Comparison of ENCODE assay signal across 17 cellular contexts in genomic region chr14:43147480-43147879, GRCh38.
DNase-seq lines count a peak whose midpoint lies in the region; ATAC-seq, FAIRE-seq and TF ChIP-seq lines count a peak whose summit lies in the region.
"Had no signal": no experiment of that assay in that cellular context is flagged by ENCODE, and none has a peak within 500 bp of the region (broad histone marks: within the 10 kb centered on the region; RNA-seq: fewer than 3 reads in every experiment).

No MANE protein-coding gene starts in this region.

- no peak for DNase-seq in HepG2 (ENCODE audit: low spot score)
- DNase-seq in right lobe of liver, result no peak
- peak; percentile 35 for DNase-seq in left kidney (ENCODE audit: low read depth, low spot score)
- no peak for DNase-seq in activated naive CD4-positive, alpha-beta T cell treated with anti-CD3 and anti-CD28 coated beads, Interleukin-2, amount 50 U/mL, for 16 hours
- no peak for DNase-seq in retina
- DNase-seq in T-helper 2 cell, result no peak
- DNase-seq in NCI-H524 (lab: John Stamatoyannopoulos, UW), result no peak
- DNase-seq: HCEC 1CT, MV-4-11, NCI-H1694 treated with DMSO at 0.1 percent for 48 hours, NCI-H748 treated with DMSO at 0.1 percent for 48 hours, SHP77 had no signal

- H3K9me2 ChIP-seq in SU-DHL-6 (replicated peaks; ENCODE audit: insufficient read depth, low read length), result no peaks in the 10 kb centered on the region

- TF ChIP-seq CTCF in HepG2 (CRISPR knock-in tag; IDR thresholded peaks at IDR 0.05) (no peak), right lobe of liver (IDR thresholded peaks at IDR 0.05) (no peak), SU-DHL-6 (IDR thresholded peaks at IDR 0.05; ENCODE audit: insufficient read depth, low read length, poor library complexity, severe bottlenecking) (no peak)

- TF ChIP-seq POLR2A in HepG2 (IDR thresholded peaks at IDR 0.05; ENCODE audit: insufficient read depth in 1 of 2, low read depth in 2 of 2, low read length in 2 of 2), result no peak
- TF ChIP-seq POLR2A in right lobe of liver (IDR thresholded peaks at IDR 0.05), result no peak

- CTCF ChIA-PET in HepG2 (lab: Yijun Ruan, JAX; ENCODE audit: low intra/inter-chr PET ratio, low total read pairs), result no interaction called here

- H2AFZ ChIP-seq in HepG2 (ENCODE audit: low read length) (no peak overlapping the region), SU-DHL-6 (ENCODE audit: low read depth, low read length, severe bottlenecking) (peak overlapping the region; percentile 21)

- H3K27me3 ChIP-seq in HepG2 (ENCODE audit: control insufficient read depth in 1 of 2, insufficient read depth in 2 of 2, low read length in 2 of 2), result no peaks in the 10 kb centered on the region
- H3K27me3 ChIP-seq in right lobe of liver, result no peaks in the 10 kb centered on the region
- no peaks in the 10 kb centered on the region for H3K27me3 ChIP-seq in SU-DHL-6 (ENCODE audit: low read length)

- H3K4me1 ChIP-seq in HepG2 (ENCODE audit: insufficient read depth, low read length) (no peaks in the 10 kb centered on the region), right lobe of liver (no peaks in the 10 kb centered on the region)

- BruUV-seq in HepG2 (replicated peaks; lab: Mats Ljungman, UMichigan), result no TSS peak

- 4% methylated on average over 3 of the region's 3 CpGs for WGBS in HepG2 (ENCODE audit: low lambda C conversion rate)
- 73% methylated on average over 3 of the region's 3 CpGs for WGBS in right lobe of liver (ENCODE audit: insufficient coverage, low coverage, low lambda C conversion rate, missing lambda C conversion rate)

- POLR2A ChIA-PET in HepG2 (lab: Yijun Ruan, JAX), result no interaction called here

- no peaks in the 10 kb centered on the region for H3F3A ChIP-seq in SU-DHL-6 (ENCODE audit: insufficient read depth)

- H3K27ac ChIP-seq in HepG2 (ENCODE audit: extremely low read length, insufficient read depth, low read length) (no peak overlapping the region), right lobe of liver (no peak overlapping the region), SU-DHL-6 (ENCODE audit: low read depth, low read length) (no peak overlapping the region)
- H3K27ac ChIP-seq: C4-2B, SK-N-MC had no signal

- no peak for FAIRE-seq in HepG2 (lab: Jason Lieb, UNC)
- FAIRE-seq: D721Med, K562 had no signal

- in situ Hi-C loops in HepG2 (cut with HindIII; ENCODE audit: extremely low pct_ligation_motif_present, low pct_unique_long_range_greater_than_20kb), result no loop called here

- H4K20me1 ChIP-seq in HepG2 (ENCODE audit: insufficient read depth, low read length) (no peaks in the 10 kb centered on the region), SU-DHL-6 (ENCODE audit: low read depth, low read length) (no peaks in the 10 kb centered on the region)

- H3K9ac ChIP-seq in HepG2 (ENCODE audit: insufficient read depth, low read depth, low read length) (no peak overlapping the region), SU-DHL-6 (ENCODE audit: low read length) (no peak overlapping the region)

- peaks cover 86% of the 10 kb centered on the region for H3K9me3 ChIP-seq in HepG2 (ENCODE audit: low read length)
- no peaks in the 10 kb centered on the region for H3K9me3 ChIP-seq in right lobe of liver
- H3K9me3 ChIP-seq in SU-DHL-6 (ENCODE audit: insufficient read depth, low read length), result no peaks in the 10 kb centered on the region

- intact Hi-C loops in HepG2 (cut with micrococcal nuclease; ENCODE audit: unreplicated experiment), result no loop called here
- intact Hi-C loops in right lobe of liver (cut with DNase I), result no loop called here

- TF ChIP-seq RAD21 in HepG2 (CRISPR knock-in tag; IDR thresholded peaks at IDR 0.05), result no peak

- no peaks in the 10 kb centered on the region for H3K36me3 ChIP-seq in HepG2 (replicated peaks in 1 of 2; ENCODE audit: control insufficient read depth in 1 of 2, insufficient read depth in 2 of 2, low read length in 2 of 2)
- H3K36me3 ChIP-seq in right lobe of liver, result no peaks in the 10 kb centered on the region
- H3K36me3 ChIP-seq in SU-DHL-6 (ENCODE audit: low read length), result no peaks in the 10 kb centered on the region

- TF ChIP-seq EP300 in HepG2 (IDR thresholded peaks at IDR 0.05; ENCODE audit: low read depth in 2 of 2, low read length in 2 of 2) (no peak), HepG2 (CRISPR knock-in tag; IDR thresholded peaks at IDR 0.05; ENCODE audit: borderline replicate concordance) (no peak)

- H3K4me3 ChIP-seq in HepG2 (replicated peaks in 1 of 3; ENCODE audit: insufficient read depth in 1 of 3, low read depth in 2 of 3, low read length in 3 of 3), result 0 out of 6 replicates have a peak overlapping the region, but pooled peaks of 1 of the 3 experiments have one; percentile 0
- no peak overlapping the region for H3K4me3 ChIP-seq in right lobe of liver
- H3K4me3 ChIP-seq in SU-DHL-6 (ENCODE audit: insufficient read depth, low read length, poor library complexity, severe bottlenecking), result no peak overlapping the region
- H3K4me3 ChIP-seq: K562, SK-N-MC had no signal

- H3K79me2 ChIP-seq in HepG2 (ENCODE audit: insufficient read depth, low read length) (no peaks in the 10 kb centered on the region), SU-DHL-6 (ENCODE audit: insufficient read depth, low read length) (no peaks in the 10 kb centered on the region)

- ATAC-seq in HepG2 (no peak), right lobe of liver (no peak)
- ATAC-seq: K562 had no signal

- no peak overlapping the region for H3K4me2 ChIP-seq in HepG2 (ENCODE audit: low read depth, low read length)
- no peak overlapping the region for H3K4me2 ChIP-seq in SU-DHL-6 (ENCODE audit: low read depth, low read length, poor library complexity, severe bottlenecking)

TF ChIP-seq in HepG2, 621 proteins besides CTCF, POLR2A, EP300 and RAD21:
- TF ChIP-seq ZNF558 (CRISPR knock-in tag; IDR thresholded peaks at IDR 0.05; ENCODE audit: borderline replicate concordance) (0 out of 2 replicates have a peak, but pooled peaks have one; percentile 12), POGZ (CRISPR knock-in tag; IDR thresholded peaks at IDR 0.05) (no peak)
